In the genomic region with DNA sequence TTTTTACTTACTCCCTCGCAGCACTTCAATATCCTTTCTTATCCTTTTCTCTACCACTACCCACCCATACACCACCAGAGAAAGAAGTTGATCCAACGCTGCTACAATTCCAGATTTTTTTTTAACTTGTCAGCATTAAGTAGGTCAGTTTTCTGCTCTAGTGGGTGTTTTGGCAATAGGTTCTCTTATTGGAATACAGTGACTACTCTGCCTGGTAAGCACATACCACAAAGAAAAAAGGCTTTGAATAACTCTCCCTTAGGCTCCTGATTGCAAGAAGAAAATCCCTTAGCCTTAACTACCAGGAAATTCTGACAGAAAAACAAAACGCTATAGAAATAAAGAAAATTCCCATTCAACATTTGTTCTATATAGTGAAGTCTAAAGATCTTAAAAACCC, we compare ENCODE assay signal across 13 cellular contexts.
"Had no signal": no experiment of that assay in that cellular context is flagged by ENCODE, and none has a peak within 500 bp of the region (broad histone marks: within the 10 kb centered on the region; RNA-seq: fewer than 3 reads in every experiment).

No MANE protein-coding gene starts in this region.

- ATAC-seq: gastrocnemius medialis; lower lobe of right lung; sciatic nerve; stimulated activated naive CD8-positive, alpha-beta T cell treated with anti-CD3 and anti-CD28 coated beads, Interleukin-15, amount 100 ng/mL, for 72 hours had no signal

- H3K9me3 ChIP-seq: gastrocnemius medialis had no signal

- H3K27me3 ChIP-seq: dorsolateral prefrontal cortex, esophagus squamous epithelium, gastrocnemius medialis had no signal

- H3K27ac Mint-ChIP-seq: activated naive CD4-positive, alpha-beta T cell treated with anti-CD3 and anti-CD28 coated beads, Interleukin-2, amount 10 ng/mL, durations not matched to agents 7 days and 5 days; activated T-helper 2 cell treated with anti-CD3 and anti-CD28 coated beads, Interferon-gamma antibody, Interleukin-2, Interleukin-4, amounts not matched to agents 10 μg/mL and 5 μg/mL and 100 μg/mL, durations not matched to agents 14 hours and 24 hours and 36 hours; progenitor cell of endocrine pancreas; stimulated activated naive CD8-positive, alpha-beta T cell treated with anti-CD3 and anti-CD28 coated beads, Interleukin-15, amount 100 ng/mL, for 72 hours had no signal

- H3K27me3 Mint-ChIP-seq: activated naive CD4-positive, alpha-beta T cell treated with anti-CD3 and anti-CD28 coated beads, Interleukin-2, amount 10 ng/mL, durations not matched to agents 7 days and 5 days; brain; naive B cell; progenitor cell of endocrine pancreas; stimulated activated naive CD8-positive, alpha-beta T cell treated with anti-CD3 and anti-CD28 coated beads, Interleukin-15, amount 100 ng/mL, for 72 hours had no signal

- H3K4me3 ChIP-seq: dorsolateral prefrontal cortex, esophagus squamous epithelium, gastrocnemius medialis, lower lobe of right lung had no signal

- DNase-seq: activated CD4-positive, alpha-beta T cell treated with anti-CD3 and anti-CD28 coated beads, Interleukin-2, amount 50 U/mL, for 1 hour; activated naive CD4-positive, alpha-beta T cell treated with anti-CD3 and anti-CD28 coated beads, Interleukin-2, amount 10 ng/mL, durations not matched to agents 7 days and 5 days; dorsolateral prefrontal cortex; esophagus squamous epithelium; gastrocnemius medialis; lower lobe of right lung; naive B cell; stimulated activated CD4-positive, alpha-beta T cell treated with anti-CD3 and anti-CD28 coated beads, Interleukin-4, amount 100 ng/mL, for 1 hour; stimulated activated naive CD8-positive, alpha-beta T cell treated with anti-CD3 and anti-CD28 coated beads, Interleukin-15, amount 100 ng/mL, for 72 hours had no signal

- H3K4me1 Mint-ChIP-seq: activated naive CD4-positive, alpha-beta T cell treated with anti-CD3 and anti-CD28 coated beads, Interleukin-2, amount 10 ng/mL, durations not matched to agents 7 days and 5 days; brain; stimulated activated naive CD8-positive, alpha-beta T cell treated with anti-CD3 and anti-CD28 coated beads, Interleukin-15, amount 100 ng/mL, for 72 hours had no signal

- H3K36me3 ChIP-seq: lower lobe of right lung had no signal

- H3K4me3 Mint-ChIP-seq: activated naive CD4-positive, alpha-beta T cell treated with anti-CD3 and anti-CD28 coated beads, Interleukin-2, amount 10 ng/mL, durations not matched to agents 7 days and 5 days; stimulated activated naive CD8-positive, alpha-beta T cell treated with anti-CD3 and anti-CD28 coated beads, Interleukin-15, amount 100 ng/mL, for 72 hours had no signal

- H3K27ac ChIP-seq: esophagus squamous epithelium, gastrocnemius medialis, lower lobe of right lung had no signal

- H3K4me1 ChIP-seq: gastrocnemius medialis had no signal
